In the genomic region with DNA sequence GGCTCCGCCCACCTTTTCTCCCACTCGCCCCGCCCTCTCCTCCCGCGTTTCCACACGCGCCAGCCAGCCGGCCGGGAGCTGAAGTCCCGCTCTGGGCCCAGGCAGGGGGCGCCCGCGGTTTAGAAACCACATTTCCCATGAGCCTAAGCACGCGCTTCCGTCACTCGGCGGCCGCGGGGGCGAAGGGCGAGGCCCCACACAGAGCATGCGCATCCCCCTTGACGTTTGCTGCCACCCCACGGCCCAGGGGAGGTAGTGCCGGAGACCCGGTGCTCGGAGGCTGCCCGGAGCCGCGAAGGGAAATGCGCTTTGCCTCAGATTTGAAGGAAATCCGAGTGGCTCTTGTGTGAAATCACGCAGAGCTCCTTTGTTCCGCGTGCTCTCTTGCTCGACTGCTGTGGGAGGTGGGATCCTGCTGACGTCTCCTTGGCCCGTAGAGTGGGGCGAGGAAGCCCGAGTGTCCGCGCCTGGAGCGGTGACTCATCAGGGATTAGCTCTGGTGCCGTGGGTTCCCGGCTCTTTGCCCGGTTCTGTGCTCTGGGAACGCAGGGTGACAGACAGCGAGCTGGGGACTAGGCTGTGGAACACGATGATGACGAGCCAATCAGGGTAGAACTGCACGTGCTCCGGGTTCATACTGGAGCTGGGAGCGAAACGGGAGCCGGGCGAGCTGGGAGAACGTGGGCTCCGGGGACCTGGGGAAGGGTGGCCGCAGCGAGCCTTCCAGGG, we compare ENCODE assay signal across 8 cellular contexts. TPM values are rescaled to one million over a fixed set of nuclear protein-coding genes. Genes with fewer than 3 reads are reported as not detected.
DNase-seq lines count a peak whose midpoint lies in the region; ATAC-seq and TF ChIP-seq lines count a peak whose summit lies in the region.

No MANE protein-coding gene starts in this region.

- H3K4me3 ChIP-seq in GM12875 (ENCODE audit: low read depth, low read length) = peak overlapping the region; percentile 92
- H3K4me3 ChIP-seq in adrenal gland = peak overlapping the region; percentile 0 to 75 (median 70)
- H3K4me3 ChIP-seq in heart right ventricle = peak overlapping the region; percentile 54 to 95 (median 68)

- WGBS in adrenal gland, 4 donors = 0 to 1% (median 0%) methylated on average over 1 to 61 of the region's 61 CpGs
- 0% methylated on average over 61 of the region's 61 CpGs for WGBS in heart right ventricle, 2 donors

- H3K9me3 ChIP-seq in adrenal gland (replicated peaks in 1 of 3) = no peaks in the 10 kb centered on the region
- H3K9me3 ChIP-seq in heart right ventricle = no peaks in the 10 kb centered on the region

- H3K36me3 ChIP-seq in adrenal gland (replicated peaks in 1 of 2) (no peaks in the 10 kb centered on the region), heart right ventricle (no peaks in the 10 kb centered on the region)

- peaks cover 5 to 27% of the 10 kb centered on the region in 2 donors for H3K4me1 ChIP-seq in adrenal gland (replicated peaks in 1 of 2)
- H3K4me1 ChIP-seq in heart right ventricle = peaks cover 0 to 36% (median 26%) of the 10 kb centered on the region in 9 donors

- H3K27me3 ChIP-seq in adrenal gland (no peaks in the 10 kb centered on the region), heart right ventricle (no peaks in the 10 kb centered on the region)

- TF ChIP-seq CTCF in GM12875 (IDR thresholded peaks at IDR 0.05; ENCODE audit: borderline replicate concordance, insufficient read depth, low read depth, low read length) = peak; percentile 90
- TF ChIP-seq CTCF in adrenal gland (IDR thresholded peaks at IDR 0.05) = peak; percentile 71 to 97 (median 93)
- peak; percentile 75 to 98 (median 95) for TF ChIP-seq CTCF in heart right ventricle (IDR thresholded peaks at IDR 0.05)

- DNase-seq in NCI-H1417 treated with DMSO at 0.1 percent for 48 hours (lab: John Stamatoyannopoulos, UW) (peak; percentile 91), SW480 (ENCODE audit: low spot score) (peak; percentile 98), adrenal gland (peak; percentile 99 to 100 (median 100)), heart right ventricle (peak; percentile 99 to 100), posterior vena cava (ENCODE audit: low spot score) (peak; percentile 100), ureter (ENCODE audit: low spot score) (peak; percentile 99)

- H3K27ac ChIP-seq in adrenal gland (peak overlapping the region; percentile 93 to 100 (median 97)), heart right ventricle (peak overlapping the region; percentile 91 to 99 (median 96))

- peak; percentile 26 to 85 for TF ChIP-seq POLR2A in adrenal gland (IDR thresholded peaks at IDR 0.05)

- peak; percentile 89 for ATAC-seq in HG02798 (IDR thresholded peaks at IDR 0.05; ENCODE audit: poor library complexity, unreplicated experiment)
- peak; percentile 93 to 97 (median 96) for ATAC-seq in heart right ventricle

- intact Hi-C loops in adrenal gland (cut with DNase I) = no loop called here
- intact Hi-C loops in heart right ventricle (cut with DNase I) = loop anchor here in 3 of 10 donors (1.0 to 10.0 kb wide), 4 partner anchors 176 to 473 kb away; a partner anchor contains a TSS
- intact Hi-C loops in posterior vena cava (cut with DNase I) = no loop called here

RNA-seq across cellular contexts. Expression of a gene that starts 0.4 kb away (rescaled TPM):
- total RNA-seq in adrenal gland (10 to 100 TPM; 19.1 to 66.2 (median 24.1) TPM), heart right ventricle (10 to 100 TPM; 17.1 to 26.6 (median 22.4) TPM), posterior vena cava (10 to 100 TPM; 31.9 to 32.4 TPM), ureter (28.8 TPM)
- polyA plus RNA-seq in adrenal gland (10 to 100 TPM in 1 of 3 donors, 1 to 10 TPM in 2; 2.7 to 15.7 (median 2.9) TPM), heart right ventricle (1 to 10 TPM; 2.6 to 4.2 TPM)

Comparison
In these comparisons a context has a peak if more than half of its experiments do, and no peak if none do; other contexts are left out.
1. Peak in every context shown above with its lines: DNase-seq, ATAC-seq, H3K4me3 ChIP-seq and H3K27ac ChIP-seq.